14 cellular contexts compared by ENCODE assay signal in the genomic region with DNA sequence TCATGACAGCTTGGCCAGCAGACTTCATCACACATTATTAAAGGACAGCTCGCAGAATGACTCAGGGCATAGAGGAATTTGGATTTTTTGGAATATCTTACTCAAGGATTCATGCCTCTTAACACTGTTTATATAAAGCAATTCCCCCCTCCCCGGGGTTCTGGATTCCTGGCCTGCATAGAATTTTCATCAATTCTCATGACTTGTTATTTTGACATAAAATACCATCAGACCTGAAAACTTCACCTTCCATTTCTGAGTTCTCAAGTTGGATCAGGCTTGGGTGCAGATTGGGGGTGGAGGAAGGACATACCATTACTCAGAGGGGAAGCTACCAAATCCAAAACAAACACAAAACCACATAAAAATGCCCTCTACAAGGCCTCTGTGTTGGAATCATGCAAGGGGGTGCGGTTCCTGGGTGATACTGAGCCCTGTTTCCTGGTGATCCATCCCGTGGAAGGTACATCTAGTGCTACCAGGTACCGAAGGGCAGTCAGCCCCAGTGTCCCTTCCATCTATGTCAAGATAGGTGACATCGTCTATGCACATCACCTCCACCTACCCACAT.
A peak's percentile ranks its signal among the peaks of the same experiment; 100 is the strongest.
DNase-seq lines count a peak whose midpoint lies in the region; ATAC-seq, FAIRE-seq and TF ChIP-seq lines count a peak whose summit lies in the region.
"Had no signal": no experiment of that assay in that cellular context is flagged by ENCODE, and none has a peak within 500 bp of the region (broad histone marks: within the 10 kb centered on the region; RNA-seq: fewer than 3 reads in every experiment).

No MANE protein-coding gene starts in this region.

- no peaks in the 10 kb centered on the region for H3K36me3 Mint-ChIP-seq in endodermal cell (ENCODE audit: low read depth)
- H3K36me3 Mint-ChIP-seq: CD4-positive, alpha-beta memory T cell had no signal

- no peaks in the 10 kb centered on the region for H3K9me3 ChIP-seq in endodermal cell (ENCODE audit: control insufficient read depth, low read length)
- H3K9me3 ChIP-seq: body of pancreas had no signal

- H3K9ac ChIP-seq in endodermal cell (ENCODE audit: extremely low read depth, low read length, poor library complexity, severe bottlenecking): no peak overlapping the region

- H3K27me3 Mint-ChIP-seq in endodermal cell (ENCODE audit: insufficient read depth): no peaks in the 10 kb centered on the region
- H3K27me3 Mint-ChIP-seq: activated B cell treated with CpG ODN at 0.5 μM for 24 hours; CD4-positive, alpha-beta memory T cell had no signal

- no peaks in the 10 kb centered on the region for H3K4me1 Mint-ChIP-seq in endodermal cell
- H3K4me1 Mint-ChIP-seq: nephron had no signal

- H3K27ac ChIP-seq in endodermal cell (ENCODE audit: low read depth, low read length): no peak overlapping the region
- H3K27ac ChIP-seq: body of pancreas had no signal

- no peak for TF ChIP-seq CTCF in endodermal cell (conservative IDR thresholded peaks at IDR 0.05)

- no peak overlapping the region for H3K4me3 ChIP-seq in endodermal cell (ENCODE audit: low read length)
- H3K4me3 ChIP-seq: body of pancreas had no signal

- no peaks in the 10 kb centered on the region for H3K4me1 ChIP-seq in endodermal cell (ENCODE audit: control insufficient read depth, insufficient read depth, low read length)
- H3K4me1 ChIP-seq: body of pancreas had no signal

- no peaks in the 10 kb centered on the region for H3K27me3 ChIP-seq in endodermal cell (ENCODE audit: control insufficient read depth, insufficient read depth, low read length, poor library complexity, severe bottlenecking)
- H3K27me3 ChIP-seq: body of pancreas had no signal

- FAIRE-seq in HTR-8/SVneo (lab: Jason Lieb, UNC): no peak
- FAIRE-seq: kidney had no signal

- H3K4me3 Mint-ChIP-seq in endodermal cell: no peak overlapping the region
- H3K4me3 Mint-ChIP-seq: activated B cell treated with CpG ODN at 0.5 μM for 24 hours; CD4-positive, alpha-beta memory T cell; nephron had no signal

- WGBS in endodermal cell (ENCODE audit: insufficient coverage in 1 of 2, insufficient read length in 1 of 2), 2 experiments: 90 to 95% methylated on average over 5 to 6 of the region's 6 CpGs

- peak; percentile 78 for DNase-seq in AG20443 (ENCODE audit: low spot score)
- DNase-seq in NCI-H226: peak; percentile 83
- peak; percentile 22 for DNase-seq in endodermal cell
- peak; percentile 67 for DNase-seq in non-pigmented ciliary epithelial cell (ENCODE audit: low read depth)
- DNase-seq in NCI-H1417 treated with DMSO at 0.1 percent for 48 hours (lab: John Stamatoyannopoulos, UW): no peak
- DNase-seq in foreskin melanocyte: no peak
- no peak for DNase-seq in HTR-8/SVneo (ENCODE audit: insufficient read length, low spot score)
- DNase-seq: activated B cell treated with CpG ODN at 0.5 μM for 24 hours; body of pancreas; CD4-positive, alpha-beta memory T cell; kidney; NCI-H69 had no signal

- ATAC-seq in GM21529 (IDR thresholded peaks at IDR 0.05; ENCODE audit: unreplicated experiment): no peak
- ATAC-seq: body of pancreas had no signal

- H3K36me3 ChIP-seq in endodermal cell (ENCODE audit: control insufficient read depth, insufficient read depth, low read length): no peaks in the 10 kb centered on the region

- H3K9me3 Mint-ChIP-seq in endodermal cell: peaks cover under 1% of the 10 kb centered on the region
- H3K9me3 Mint-ChIP-seq: activated B cell treated with CpG ODN at 0.5 μM for 24 hours; CD4-positive, alpha-beta memory T cell had no signal

- no peak overlapping the region for H3K27ac Mint-ChIP-seq in endodermal cell
- H3K27ac Mint-ChIP-seq: activated B cell treated with CpG ODN at 0.5 μM for 24 hours, nephron had no signal

Comparison
In these comparisons a context has a peak if more than half of its experiments do, and no peak if none do; other contexts are left out.
1. DNase-seq: peak in AG20443 (single experiment), NCI-H226 (single experiment), endodermal cell (single experiment) and non-pigmented ciliary epithelial cell (single experiment); none in NCI-H1417 treated with DMSO at 0.1 percent for 48 hours (single experiment), foreskin melanocyte (single experiment) and HTR-8/SVneo (single experiment).